In the genomic region with DNA sequence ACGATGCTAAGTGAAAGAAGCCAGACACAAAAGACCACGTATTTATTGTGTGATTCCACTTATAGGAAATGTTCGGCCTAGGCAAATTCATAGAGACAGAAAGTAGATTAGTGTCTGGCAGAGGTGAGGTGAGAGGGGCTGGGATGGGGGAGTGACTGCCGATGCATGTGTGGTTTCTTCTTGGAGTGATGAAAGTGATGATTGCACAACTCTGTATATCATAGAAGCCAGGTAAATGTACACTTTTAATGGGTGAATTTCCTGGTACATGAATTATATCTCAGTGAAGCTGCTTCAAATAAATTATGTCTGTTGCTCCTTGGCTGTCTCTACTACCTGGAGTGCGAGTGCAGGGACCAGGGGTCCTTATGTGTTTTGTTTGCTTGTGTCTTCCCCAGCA, we compare ENCODE assay signal across 24 cellular contexts.
DNase-seq lines count a peak whose midpoint lies in the region; ATAC-seq, FAIRE-seq and TF ChIP-seq lines count a peak whose summit lies in the region.
"Had no signal": no experiment of that assay in that cellular context is flagged by ENCODE, and none has a peak within 500 bp of the region (broad histone marks: within the 10 kb centered on the region; RNA-seq: fewer than 3 reads in every experiment).

No MANE protein-coding gene starts in this region.

- H3K4me2 ChIP-seq in mammary epithelial cell (ENCODE audit: insufficient read depth, low read depth, low read length) (no peak overlapping the region), IMR-90 (ENCODE audit: low read depth, low read length) (no peak overlapping the region), K562 (ENCODE audit: insufficient read depth, low read length) (no peak overlapping the region)
- H3K4me2 ChIP-seq: A549; BLaER1 treated with 17β-estradiol and CSF1 and Interleukin-3, amounts not matched to agents 10 nM and 100 nM had no signal

- no peak overlapping the region for H3K4me3 Mint-ChIP-seq in MCF 10A (ENCODE audit: unreplicated experiment)
- H3K4me3 Mint-ChIP-seq in CD8-positive, alpha-beta memory T cell, result no peak overlapping the region
- H3K4me3 Mint-ChIP-seq: B cell; CD4-positive, alpha-beta T cell; CD8-positive, alpha-beta T cell had no signal

- H3K9me3 ChIP-seq in mammary epithelial cell (replicated peaks; ENCODE audit: insufficient read depth, low read length), result no peaks in the 10 kb centered on the region
- H3K9me3 ChIP-seq in IMR-90 (ENCODE audit: control insufficient read depth, insufficient read depth, low read length), result no peaks in the 10 kb centered on the region
- no peaks in the 10 kb centered on the region for H3K9me3 ChIP-seq in K562 (replicated peaks; ENCODE audit: control insufficient read depth, insufficient read depth, low read depth, low read length)
- H3K9me3 ChIP-seq in CD8-positive, alpha-beta memory T cell (ENCODE audit: low read length), result no peaks in the 10 kb centered on the region
- H3K9me3 ChIP-seq: A549; BLaER1 treated with 17β-estradiol and CSF1 and Interleukin-3, amounts not matched to agents 10 nM and 100 nM had no signal

- H3K4me1 ChIP-seq in mammary epithelial cell (ENCODE audit: insufficient read depth, low read length) (no peaks in the 10 kb centered on the region), IMR-90 (ENCODE audit: control insufficient read depth, insufficient read depth, low read length) (no peaks in the 10 kb centered on the region), K562 (replicated peaks in 1 of 2; ENCODE audit: control insufficient read depth in 2 of 2, insufficient read depth in 2 of 2, low read length in 2 of 2) (peaks cover 4% of the 10 kb centered on the region in 2 experiments; a peak in 2 of 5 replicates)
- no peaks in the 10 kb centered on the region for H3K4me1 ChIP-seq in CD8-positive, alpha-beta memory T cell (ENCODE audit: insufficient read depth, low read length)
- H3K4me1 ChIP-seq: A549 had no signal

- no peak overlapping the region for H4K8ac ChIP-seq in IMR-90 (ENCODE audit: low read depth in 2 of 2, low read length in 2 of 2)

- no peak overlapping the region for H4K91ac ChIP-seq in IMR-90 (ENCODE audit: insufficient read depth, low read depth, low read length)

- intact Hi-C loops in MCF 10A (cut with micrococcal nuclease) (no loop called here), mammary epithelial cell (cut with micrococcal nuclease) (no loop called here), IMR-90 (cut with micrococcal nuclease) (no loop called here), K562 (cut with micrococcal nuclease) (no loop called here)

- TF ChIP-seq POLR2A in IMR-90 (IDR thresholded peaks at IDR 0.05; ENCODE audit: low read depth, low read length) (no peak), K562 (conservative IDR thresholded peaks at IDR 0.05) (no peak)

- H3K27ac ChIP-seq in mammary epithelial cell (ENCODE audit: insufficient read depth, low read depth, low read length) (no peak overlapping the region), IMR-90 (ENCODE audit: insufficient read depth, low read length) (no peak overlapping the region), K562 (ENCODE audit: extremely low read depth, low read depth, low read length) (no peak overlapping the region)
- H3K27ac ChIP-seq in CD8-positive, alpha-beta memory T cell (ENCODE audit: low read depth, low read length), result no peak overlapping the region
- H3K27ac ChIP-seq: 22Rv1; A549; BLaER1 treated with 17β-estradiol and CSF1 and Interleukin-3, amounts not matched to agents 10 nM and 100 nM; C4-2B had no signal

- BruUV-seq in MCF 10A (replicated peaks; lab: Mats Ljungman, UMichigan) (no TSS peak), mammary epithelial cell (replicated peaks; lab: Mats Ljungman, UMichigan) (no TSS peak), IMR-90 (replicated peaks; lab: Mats Ljungman, UMichigan) (no TSS peak), K562 (replicated peaks; lab: Mats Ljungman, UMichigan) (no TSS peak)

- WGBS in mammary epithelial cell (ENCODE audit: low coverage, missing lambda C conversion rate), result 75% methylated on average over 5 of the region's 5 CpGs
- WGBS in IMR-90 (ENCODE audit: extremely low coverage in 2 of 2, insufficient read length in 1 of 2), 2 experiments, result 52% methylated on average over 5 of the region's 5 CpGs; no CpG with 5 or more reads in 1 of the 2 experiments
- WGBS in K562 (ENCODE audit: insufficient coverage, low coverage, missing lambda C conversion rate), result 7% methylated on average over 5 of the region's 5 CpGs

- H2BK5ac ChIP-seq in IMR-90 (ENCODE audit: low read depth, low read length, poor library complexity, severe bottlenecking), result no peak overlapping the region

- no peak overlapping the region for H3K4ac ChIP-seq in IMR-90 (ENCODE audit: low read depth, low read length)

- CTCF ChIA-PET in MCF 10A (lab: Yijun Ruan, JAX) (no interaction called here), mammary epithelial cell (lab: Charles Lee; ENCODE audit: low non-redundant PET) (no interaction called here), IMR-90 (lab: Yijun Ruan, JAX) (no interaction called here), K562 (lab: Yijun Ruan, JAX; ENCODE audit: low intra/inter-chr PET ratio) (no interaction called here)
- CTCF ChIA-PET in CD8-positive, alpha-beta memory T cell (lab: Charles Lee), result no interaction called here

- no peak overlapping the region for H2AFZ ChIP-seq in mammary epithelial cell (ENCODE audit: low read depth, low read length)
- no peak overlapping the region for H2AFZ ChIP-seq in IMR-90 (replicated peaks; ENCODE audit: low read length, poor library complexity)
- H2AFZ ChIP-seq in K562 (ENCODE audit: low read depth, low read length), result no peak overlapping the region

- H3K4me1 Mint-ChIP-seq in MCF 10A (ENCODE audit: insufficient read depth, unreplicated experiment), result no peaks in the 10 kb centered on the region
- no peaks in the 10 kb centered on the region for H3K4me1 Mint-ChIP-seq in CD8-positive, alpha-beta memory T cell
- H3K4me1 Mint-ChIP-seq: B cell had no signal

- H3K9me1 ChIP-seq in IMR-90 (ENCODE audit: insufficient read depth, low read length) (no peaks in the 10 kb centered on the region), K562 (ENCODE audit: control insufficient read depth, insufficient read depth, low read length) (no peaks in the 10 kb centered on the region)

- H3K27me3 ChIP-seq in mammary epithelial cell (ENCODE audit: insufficient read depth, low read length) (no peaks in the 10 kb centered on the region), IMR-90 (ENCODE audit: control insufficient read depth, insufficient read depth, low read length) (peaks cover 12% of the 10 kb centered on the region), K562 (ENCODE audit: control insufficient read depth in 2 of 2, insufficient read depth in 2 of 2, low read length in 2 of 2) (peaks cover 21 to 52% of the 10 kb centered on the region in 2 experiments)
- H3K27me3 ChIP-seq in CD8-positive, alpha-beta memory T cell (ENCODE audit: insufficient read depth, low read length, poor library complexity, severe bottlenecking), result no peaks in the 10 kb centered on the region
- H3K27me3 ChIP-seq: BLaER1 treated with 17β-estradiol and CSF1 and Interleukin-3, amounts not matched to agents 10 nM and 100 nM had no signal

- TF ChIP-seq EP300 in K562 (IDR thresholded peaks at IDR 0.05; ENCODE audit: low read length), result no peak

- H4K20me1 ChIP-seq in mammary epithelial cell (ENCODE audit: insufficient read depth, low read length) (no peaks in the 10 kb centered on the region), IMR-90 (ENCODE audit: insufficient read depth, low read length) (no peaks in the 10 kb centered on the region; the same call in 1 of the 2 replicates), K562 (replicated peaks; ENCODE audit: control insufficient read depth, insufficient read depth, low read length) (no peaks in the 10 kb centered on the region)
- H4K20me1 ChIP-seq: BLaER1 treated with 17β-estradiol and CSF1 and Interleukin-3, amounts not matched to agents 10 nM and 100 nM had no signal

- no peak for ATAC-seq in IMR-90 (ENCODE audit: low read depth)
- ATAC-seq in K562, result no peak
- ATAC-seq: A549; CD8-positive, alpha-beta T cell; GM12878 had no signal

- no peak for TF ChIP-seq CTCF in MCF 10A (IDR thresholded peaks at IDR 0.05; ENCODE audit: unreplicated experiment)
- no peak for TF ChIP-seq CTCF in mammary epithelial cell (conservative IDR thresholded peaks at IDR 0.05 in 1 of 2, IDR thresholded peaks at IDR 0.05 in 1 of 2; ENCODE audit: extremely low read depth in 1 of 2, insufficient read depth in 1 of 2, low read depth in 1 of 2, low read length in 2 of 2)
- no peak for TF ChIP-seq CTCF in IMR-90 (conservative IDR thresholded peaks at IDR 0.05; ENCODE audit: low read depth, low read length)
- TF ChIP-seq CTCF in K562 (IDR thresholded peaks at IDR 0.05 in 2 of 3, conservative IDR thresholded peaks at IDR 0.05 in 1 of 3; ENCODE audit: insufficient read depth in 2 of 3, low read depth in 1 of 3, low read length in 3 of 3), result no peak

- DNase-seq in MCF 10A (ENCODE audit: unreplicated experiment) (peak; percentile 25), mammary epithelial cell (no peak), IMR-90 (no peak), K562 (ENCODE audit: extremely low read depth in 1 of 4, low spot score in 3 of 4) (no peak)
- DNase-seq in CD8-positive, alpha-beta memory T cell, result no peak
- DNase-seq: AML-193; CD4-positive, alpha-beta T cell; CD8-positive, alpha-beta T cell; COR-L47; DMS 273 treated with DMSO at 0.1 percent for 48 hours; DMS153; DMS53; DMS79; DND-41; EL; GDM1 had no signal

- H3K36me3 ChIP-seq in mammary epithelial cell (ENCODE audit: insufficient read depth, low read length), result no peaks in the 10 kb centered on the region
- H3K36me3 ChIP-seq in IMR-90 (ENCODE audit: control insufficient read depth, insufficient read depth, low read length), result no peaks in the 10 kb centered on the region
- no peaks in the 10 kb centered on the region for H3K36me3 ChIP-seq in K562 (ENCODE audit: control insufficient read depth, insufficient read depth, low read length)
- H3K36me3 ChIP-seq in CD8-positive, alpha-beta memory T cell (ENCODE audit: insufficient read depth, low read length), result no peaks in the 10 kb centered on the region
- H3K36me3 ChIP-seq: BLaER1 treated with 17β-estradiol and CSF1 and Interleukin-3, amounts not matched to agents 10 nM and 100 nM had no signal

- H3K4me3 ChIP-seq in mammary epithelial cell (replicated peaks in 1 of 3; ENCODE audit: insufficient read depth in 1 of 3, low read depth in 2 of 3, low read length in 3 of 3) (no peak overlapping the region), IMR-90 (ENCODE audit: insufficient read depth, low read depth, low read length) (no peak overlapping the region), K562 (no peak overlapping the region)
- no peak overlapping the region for H3K4me3 ChIP-seq in CD8-positive, alpha-beta memory T cell (ENCODE audit: low read length)
- H3K4me3 ChIP-seq: A549; BLaER1 treated with 17β-estradiol and CSF1 and Interleukin-3, amounts not matched to agents 10 nM and 100 nM; GM12878 had no signal

- H2BK15ac ChIP-seq in IMR-90 (ENCODE audit: low read depth, low read length), result no peak overlapping the region

- H2AK5ac ChIP-seq in IMR-90 (ENCODE audit: low read depth, low read length), result no peak overlapping the region

- H3K79me2 ChIP-seq in mammary epithelial cell (ENCODE audit: insufficient read depth, low read length) (no peaks in the 10 kb centered on the region), K562 (ENCODE audit: control insufficient read depth, insufficient read depth, low read length) (no peaks in the 10 kb centered on the region)

- H3K14ac ChIP-seq in IMR-90 (replicated peaks; ENCODE audit: low read depth, low read length), result no peak overlapping the region

- no peak overlapping the region for H3K9ac ChIP-seq in mammary epithelial cell (ENCODE audit: insufficient read depth, low read length)
- H3K9ac ChIP-seq in IMR-90 (ENCODE audit: low read depth, low read length), result no peak overlapping the region
- H3K9ac ChIP-seq in K562 (ENCODE audit: insufficient read depth in 1 of 2, low read depth in 2 of 2, low read length in 2 of 2), result no peak overlapping the region
- H3K9ac ChIP-seq: BLaER1 treated with 17β-estradiol and CSF1 and Interleukin-3, amounts not matched to agents 10 nM and 100 nM had no signal

- no peak overlapping the region for H2BK120ac ChIP-seq in IMR-90 (ENCODE audit: low read depth, low read length)

- no peaks in the 10 kb centered on the region for H3K36me3 Mint-ChIP-seq in MCF 10A (ENCODE audit: insufficient read depth, unreplicated experiment)
- H3K36me3 Mint-ChIP-seq in CD8-positive, alpha-beta memory T cell, result peaks cover 0 to 4% (median 0%) of the 10 kb centered on the region in 3 donors
- H3K36me3 Mint-ChIP-seq: CD8-positive, alpha-beta T cell had no signal

- TF ChIP-seq RAD21 in IMR-90 (IDR thresholded peaks at IDR 0.05; ENCODE audit: low read length) (no peak), K562 (CRISPR knock-in tag; conservative IDR thresholded peaks at IDR 0.05 in 1 of 2, IDR thresholded peaks at IDR 0.05 in 1 of 2) (no peak)

- dilution Hi-C loops in mammary epithelial cell (cut with HindIII; ENCODE audit: low sequenced_read_pairs) (no loop called here), IMR-90 (cut with HindIII; ENCODE audit: low sequenced_read_pairs, unreplicated experiment) (no loop called here)

- POLR2A ChIA-PET in MCF 10A (lab: Yijun Ruan, JAX), result no interaction called here
- POLR2A ChIA-PET in IMR-90 (lab: Charles Lee; ENCODE audit: unreplicated experiment), result no interaction called here
- POLR2A ChIA-PET in K562 (lab: Yijun Ruan, JAX), result no interaction called here
- POLR2A ChIA-PET in CD8-positive, alpha-beta memory T cell (lab: Charles Lee), result no interaction called here

- H3K9me3 Mint-ChIP-seq in MCF 10A (ENCODE audit: unreplicated experiment), result no peaks in the 10 kb centered on the region
- no peaks in the 10 kb centered on the region for H3K9me3 Mint-ChIP-seq in CD8-positive, alpha-beta memory T cell
- H3K9me3 Mint-ChIP-seq: CD4-positive, alpha-beta T cell; CD8-positive, alpha-beta T cell had no signal

- FAIRE-seq in K562 (lab: Jason Lieb, UNC), result no peak
- FAIRE-seq: A549, GM12878, GM12892, GM18507 had no signal

- no peak overlapping the region for H4K5ac ChIP-seq in IMR-90 (ENCODE audit: low read depth, low read length)

- no peak overlapping the region for H3K23ac ChIP-seq in IMR-90 (ENCODE audit: low read depth, low read length)

- no peak overlapping the region for H3K56ac ChIP-seq in IMR-90 (ENCODE audit: extremely low read depth, insufficient read depth, low read length)

- H3K27ac Mint-ChIP-seq in MCF 10A (ENCODE audit: low read depth, unreplicated experiment), result no peak overlapping the region
- peak overlapping the region in 1 of 8 donors; percentile 21 for H3K27ac Mint-ChIP-seq in CD8-positive, alpha-beta memory T cell
- H3K27ac Mint-ChIP-seq: B cell; CD4-positive, alpha-beta T cell; CD8-positive, alpha-beta T cell had no signal

- H3K27me3 Mint-ChIP-seq in MCF 10A (ENCODE audit: insufficient read depth, unreplicated experiment), result peaks cover 30% of the 10 kb centered on the region
- H3K27me3 Mint-ChIP-seq in CD8-positive, alpha-beta memory T cell, result peaks cover 5 to 14% of the 10 kb centered on the region in 2 donors

- H2AK9ac ChIP-seq in IMR-90 (replicated peaks; ENCODE audit: low read depth, low read length, poor library complexity), result no peak overlapping the region

- in situ Hi-C loops in mammary epithelial cell (cut with MboI; ENCODE audit: low sequenced_read_pairs in 2 of 2), result no loop called here
- in situ Hi-C loops in IMR-90 (cut with MboI; ENCODE audit: low sequenced_read_pairs), result no loop called here
- in situ Hi-C loops in K562 (cut with MboI), result no loop called here

- H3K79me1 ChIP-seq in IMR-90 (ENCODE audit: low read depth in 1 of 2, low read length in 2 of 2), result no peaks in the 10 kb centered on the region

- H2BK20ac ChIP-seq in IMR-90 (ENCODE audit: low read depth, low read length), result no peak overlapping the region

- no peak overlapping the region for H3K18ac ChIP-seq in IMR-90 (ENCODE audit: low read depth, low read length)
